In the genomic region with DNA sequence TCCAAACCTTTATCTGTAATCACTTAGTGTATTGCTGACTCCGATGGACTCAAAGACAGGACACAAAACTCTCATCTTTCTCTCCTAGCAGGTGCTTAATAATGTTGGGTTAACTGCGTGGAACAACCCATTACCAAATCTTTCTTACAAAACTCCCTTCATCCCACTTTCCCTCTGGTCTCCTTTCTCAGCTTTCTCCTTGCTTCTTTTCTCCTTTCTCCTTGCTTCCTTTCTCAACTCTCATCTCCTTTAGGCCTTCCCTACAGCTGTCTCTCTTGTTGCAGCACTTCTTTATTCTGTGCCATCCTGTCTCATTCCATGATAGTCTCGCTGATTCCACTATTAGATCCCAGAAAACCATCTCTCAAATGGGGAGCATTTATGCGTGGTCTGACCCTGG, we compare ENCODE assay signal across 18 cellular contexts.
A peak's percentile ranks its signal among the peaks of the same experiment; 100 is the strongest.
DNase-seq lines count a peak whose midpoint lies in the region; TF ChIP-seq lines count a peak whose summit lies in the region.
"Had no signal": no experiment of that assay in that cellular context is flagged by ENCODE, and none has a peak within 500 bp of the region (broad histone marks: within the 10 kb centered on the region; RNA-seq: fewer than 3 reads in every experiment).

No MANE protein-coding gene starts in this region.

- peaks cover 0 to 4% (median 2%) of the 10 kb centered on the region in 3 donors for H3K27me3 Mint-ChIP-seq in immature natural killer cell (ENCODE audit: low read depth in 3 of 3)
- H3K27me3 Mint-ChIP-seq: activated CD8-positive, alpha-beta T cell treated with anti-CD3 and anti-CD28 coated beads for 36 hours; CD4-positive, alpha-beta memory T cell had no signal

- H2BK120ac ChIP-seq in mesenchymal stem cell (ENCODE audit: low read depth, low read length), result peak overlapping the region; percentile 40

- H3K27me3 ChIP-seq in adrenal gland (no peaks in the 10 kb centered on the region), mesenchymal stem cell (ENCODE audit: control insufficient read depth in 1 of 2, insufficient read depth in 1 of 2, low read length in 2 of 2) (no peaks in the 10 kb centered on the region), smooth muscle cell (ENCODE audit: low read depth) (no peaks in the 10 kb centered on the region)

- POLR2A ChIA-PET in HEK293 (lab: Yijun Ruan, JAX), result no interaction called here

- H3K36me3 Mint-ChIP-seq in immature natural killer cell, result no peaks in the 10 kb centered on the region
- H3K36me3 Mint-ChIP-seq: CD4-positive, alpha-beta memory T cell had no signal

- H4K20me1 ChIP-seq in smooth muscle cell (ENCODE audit: low read depth), result no peaks in the 10 kb centered on the region

- no peak overlapping the region for H2BK15ac ChIP-seq in mesenchymal stem cell (ENCODE audit: low read depth, poor library complexity, severe bottlenecking)

- H3K27ac ChIP-seq in HEK293 (ENCODE audit: extremely low read depth, low read depth, low read length), result no peak overlapping the region
- peak overlapping the region in 4 of 5 donors; percentile 64 to 81 (median 76) for H3K27ac ChIP-seq in adrenal gland
- peak overlapping the region; percentile 6 for H3K27ac ChIP-seq in mesenchymal stem cell (ENCODE audit: low read length, poor library complexity, severe bottlenecking)
- peak overlapping the region; percentile 94 for H3K27ac ChIP-seq in smooth muscle cell (ENCODE audit: low read depth)

- CTCF ChIA-PET in HEK293 (lab: Yijun Ruan, JAX), result no interaction called here

- DNase-seq in adrenal gland (no peak), mesenchymal stem cell (peak; percentile 54), smooth muscle cell (lab: John Stamatoyannopoulos, UW; ENCODE audit: unreplicated experiment) (no peak), DMS53 treated with DMSO at 0.1 percent for 48 hours (lab: John Stamatoyannopoulos, UW; ENCODE audit: unreplicated experiment) (no peak), immature natural killer cell (no peak), iPS-NIHi7 (ENCODE audit: extremely low spot score) (no peak), NCI-H510A treated with DMSO at 0.1 percent for 48 hours (lab: John Stamatoyannopoulos, UW) (no peak)
- DNase-seq: activated CD8-positive, alpha-beta T cell treated with anti-CD3 and anti-CD28 coated beads for 36 hours; activated gamma-delta T cell; activated naive CD8-positive, alpha-beta T cell treated with anti-CD3 and anti-CD28 coated beads, Interleukin-2, amount 50 U/mL, for 24 hours; activated T-cell treated with anti-CD3 and anti-CD28 coated beads for 4 hours; CD4-positive, alpha-beta memory T cell; cortex of kidney; GF-D8; NCI-H1694 treated with DMSO at 0.1 percent for 48 hours; NCI-H2171 treated with DMSO at 0.1 percent for 48 hours had no signal

- intact Hi-C loops in adrenal gland (cut with DNase I), result no loop called here

- peak overlapping the region; percentile 9 for H2AK5ac ChIP-seq in mesenchymal stem cell (ENCODE audit: low read length, severe bottlenecking)

- no peaks in the 10 kb centered on the region for H3K4me1 Mint-ChIP-seq in immature natural killer cell
- H3K4me1 Mint-ChIP-seq: CD4-positive, alpha-beta memory T cell had no signal

- peak overlapping the region; percentile 18 to 26 for H3K4ac ChIP-seq in mesenchymal stem cell (ENCODE audit: low read depth in 1 of 2, low read length in 2 of 2)

- H3K14ac ChIP-seq in mesenchymal stem cell (ENCODE audit: low read length in 2 of 2), result no peak overlapping the region

- H3F3A ChIP-seq in smooth muscle cell (ENCODE audit: low read depth), result peaks cover 35% of the 10 kb centered on the region

- no peak overlapping the region for H3K23ac ChIP-seq in mesenchymal stem cell (ENCODE audit: low read length in 2 of 2)

- H2AFZ ChIP-seq in mesenchymal stem cell (ENCODE audit: low read depth, low read length), result no peak overlapping the region
- no peak overlapping the region for H2AFZ ChIP-seq in smooth muscle cell (ENCODE audit: low read depth)

- H3K4me2 ChIP-seq in mesenchymal stem cell (ENCODE audit: low read length, poor library complexity, severe bottlenecking), result no peak overlapping the region
- peak overlapping the region; percentile 67 for H3K4me2 ChIP-seq in smooth muscle cell

- peaks cover 72% of the 10 kb centered on the region for H3K79me2 ChIP-seq in smooth muscle cell (ENCODE audit: low read depth)

- no peak overlapping the region for H3K4me3 ChIP-seq in HEK293 (ENCODE audit: low read depth, low read length)
- no peak overlapping the region for H3K4me3 ChIP-seq in adrenal gland
- no peak overlapping the region for H3K4me3 ChIP-seq in mesenchymal stem cell (ENCODE audit: insufficient read depth in 1 of 2, low read depth in 1 of 2, low read length in 2 of 2)
- no peak overlapping the region for H3K4me3 ChIP-seq in smooth muscle cell
- H3K4me3 ChIP-seq: K562 had no signal

- no peak overlapping the region for H4K91ac ChIP-seq in mesenchymal stem cell (ENCODE audit: low read length)

- peak overlapping the region; percentile 52 to 64 for H3K18ac ChIP-seq in mesenchymal stem cell (ENCODE audit: low read depth in 1 of 2, low read length in 2 of 2)

- H2BK5ac ChIP-seq in mesenchymal stem cell (ENCODE audit: low read depth, low read length, poor library complexity, severe bottlenecking), result no peak overlapping the region

- no peak overlapping the region for H3K27ac Mint-ChIP-seq in immature natural killer cell
- H3K27ac Mint-ChIP-seq: activated CD8-positive, alpha-beta T cell treated with anti-CD3 and anti-CD28 coated beads for 36 hours; activated naive CD8-positive, alpha-beta T cell treated with anti-CD3 and anti-CD28 coated beads, Interleukin-2, amount 50 U/mL, for 24 hours; CD4-positive, alpha-beta memory T cell had no signal

- H3K9ac ChIP-seq in mesenchymal stem cell (ENCODE audit: low read length) (no peak overlapping the region), smooth muscle cell (ENCODE audit: low read depth) (peak overlapping the region; percentile 10)

- WGBS in adrenal gland, 4 donors, result 87 to 93% (median 90%) methylated on average over 4 of the region's 4 CpGs
- 86% methylated on average over 4 of the region's 4 CpGs for WGBS in mesenchymal stem cell
- 88% methylated on average over 4 of the region's 4 CpGs for WGBS in smooth muscle cell (ENCODE audit: low lambda C conversion rate)

- TF ChIP-seq CTCF in HEK293 (tag by site-specific recombination; IDR thresholded peaks at IDR 0.05) (no peak), adrenal gland (IDR thresholded peaks at IDR 0.05) (no peak), smooth muscle cell (IDR thresholded peaks at IDR 0.05; ENCODE audit: borderline replicate concordance, insufficient read depth, poor library complexity, severe bottlenecking) (no peak)

- H3K4me3 Mint-ChIP-seq in immature natural killer cell, result no peak overlapping the region
- H3K4me3 Mint-ChIP-seq: activated CD8-positive, alpha-beta T cell treated with anti-CD3 and anti-CD28 coated beads for 36 hours; activated naive CD8-positive, alpha-beta T cell treated with anti-CD3 and anti-CD28 coated beads, Interleukin-2, amount 50 U/mL, for 24 hours; CD4-positive, alpha-beta memory T cell had no signal

- no peaks in the 10 kb centered on the region for H3K9me3 Mint-ChIP-seq in immature natural killer cell
- H3K9me3 Mint-ChIP-seq: activated CD8-positive, alpha-beta T cell treated with anti-CD3 and anti-CD28 coated beads for 36 hours; activated naive CD8-positive, alpha-beta T cell treated with anti-CD3 and anti-CD28 coated beads, Interleukin-2, amount 50 U/mL, for 24 hours had no signal

- peak overlapping the region; percentile 48 to 51 for H2BK12ac ChIP-seq in mesenchymal stem cell (ENCODE audit: low read length in 2 of 2)

- peaks cover 26% of the 10 kb centered on the region for H3K79me1 ChIP-seq in mesenchymal stem cell (replicated peaks; ENCODE audit: low read length, poor library complexity, severe bottlenecking)

- H3K4me1 ChIP-seq in HEK293 (ENCODE audit: control insufficient read depth, insufficient read depth, low read length) (no peaks in the 10 kb centered on the region), adrenal gland (replicated peaks in 1 of 2) (peaks cover 26 to 57% of the 10 kb centered on the region in 2 donors), mesenchymal stem cell (ENCODE audit: control insufficient read depth, insufficient read depth, low read depth, low read length) (peaks cover 31% of the 10 kb centered on the region), smooth muscle cell (ENCODE audit: low read depth) (peaks cover 36% of the 10 kb centered on the region)

- H4K8ac ChIP-seq in mesenchymal stem cell (ENCODE audit: low read length), result no peak overlapping the region

- no peak for TF ChIP-seq POLR2A in adrenal gland (IDR thresholded peaks at IDR 0.05)

- no peaks in the 10 kb centered on the region for H3K9me3 ChIP-seq in HEK293 (ENCODE audit: control insufficient read depth, insufficient read depth, low read depth, low read length)
- H3K9me3 ChIP-seq in adrenal gland (replicated peaks in 1 of 3), result no peaks in the 10 kb centered on the region
- H3K9me3 ChIP-seq in mesenchymal stem cell (ENCODE audit: control insufficient read depth, low read length), result no peaks in the 10 kb centered on the region
- no peaks in the 10 kb centered on the region for H3K9me3 ChIP-seq in smooth muscle cell (replicated peaks; ENCODE audit: low read depth)

- H3K36me3 ChIP-seq in HEK293 (ENCODE audit: control insufficient read depth in 2 of 2, insufficient read depth in 1 of 2, low read length in 2 of 2) (no peaks in the 10 kb centered on the region), adrenal gland (replicated peaks in 1 of 2) (no peaks in the 10 kb centered on the region), mesenchymal stem cell (ENCODE audit: control insufficient read depth in 1 of 2, insufficient read depth in 2 of 2, low read depth in 1 of 2, low read length in 2 of 2) (peaks cover 0 to 29% of the 10 kb centered on the region in 2 experiments), smooth muscle cell (ENCODE audit: low read depth) (no peaks in the 10 kb centered on the region)

TF ChIP-seq in HEK293, 187 proteins besides CTCF, POLR2A, EP300 and RAD21:
- TF ChIP-seq ZNF555 (tag by site-specific recombination; conservative IDR thresholded peaks at IDR 0.05) (no peak), PRDM1 (tag by site-specific recombination; IDR thresholded peaks at IDR 0.05) (peak; percentile 96), ZBTB48 (tag by site-specific recombination; IDR thresholded peaks at IDR 0.05) (no peak)
